Comparison of ENCODE assay signal across 1 cellular context in genomic region chr1:121168152-121168668, GRCh38. TPM values are rescaled to one million over a fixed set of nuclear protein-coding genes. Genes with fewer than 3 reads are reported as not detected.
"Had no signal": no experiment of that assay in that cellular context is flagged by ENCODE, and none has a peak within 500 bp of the region (broad histone marks: within the 10 kb centered on the region; RNA-seq: fewer than 3 reads in every experiment).

No MANE protein-coding gene starts in this region.

RNA-seq across cellular contexts. Expression of gene FAM72B, which starts 15.9 kb away (rescaled TPM):
- total RNA-seq: left ventricle myocardium inferior had no signal
